9 cellular contexts compared by ENCODE assay signal in genomic region chr16:84500531-84500930, GRCh38.
"Had no signal": no experiment of that assay in that cellular context is flagged by ENCODE, and none has a peak within 500 bp of the region (broad histone marks: within the 10 kb centered on the region; RNA-seq: fewer than 3 reads in every experiment).

No MANE protein-coding gene starts in this region.

- H3K27me3 ChIP-seq: tibial nerve had no signal

- DNase-seq: activated CD4-positive, alpha-beta T cell treated with anti-CD3 and anti-CD28 coated beads, Interleukin-2, amount 50 U/mL, for 1 hour; activated CD8-positive, alpha-beta memory T cell treated with anti-CD3 and anti-CD28 coated beads for 24 hours; activated naive CD4-positive, alpha-beta T cell; anterior cingulate cortex; cerebellar nuclear complex; stimulated activated CD4-positive, alpha-beta T cell treated with anti-CD3 and anti-CD28 coated beads, Interleukin-4, amount 100 ng/mL, for 1 hour; stimulated activated naive B cell treated with anti-CD40 and anti-IgM and Interleukin-4, amounts not matched to agents 10 μg/mL and 1 μg/mL and 100 μg/mL, for 72 hours had no signal

- ATAC-seq: stimulated activated naive B cell treated with anti-CD40 and anti-IgM and Interleukin-4, amounts not matched to agents 10 μg/mL and 1 μg/mL and 100 μg/mL, for 72 hours had no signal

- H3K9me3 ChIP-seq: tibial nerve had no signal

- H3K27ac Mint-ChIP-seq: dendritic cell treated with granulocyte-macrophage colony-stimulating factor and Interleukin-4, amounts not matched to agents 40 ng/mL and 50 ng/mL, for 4 days; stimulated activated naive B cell treated with anti-CD40 and anti-IgM and Interleukin-4, amounts not matched to agents 10 μg/mL and 1 μg/mL and 100 μg/mL, for 72 hours had no signal

- H3K27me3 Mint-ChIP-seq: dendritic cell treated with granulocyte-macrophage colony-stimulating factor and Interleukin-4, amounts not matched to agents 40 ng/mL and 50 ng/mL, for 4 days; stimulated activated naive B cell treated with anti-CD40 and anti-IgM and Interleukin-4, amounts not matched to agents 10 μg/mL and 1 μg/mL and 100 μg/mL, for 72 hours had no signal

- H3K9me3 Mint-ChIP-seq: dendritic cell treated with granulocyte-macrophage colony-stimulating factor and Interleukin-4, amounts not matched to agents 40 ng/mL and 50 ng/mL, for 4 days; stimulated activated naive B cell treated with anti-CD40 and anti-IgM and Interleukin-4, amounts not matched to agents 10 μg/mL and 1 μg/mL and 100 μg/mL, for 72 hours had no signal

- H3K4me3 ChIP-seq: tibial nerve had no signal

- H3K4me3 Mint-ChIP-seq: dendritic cell treated with granulocyte-macrophage colony-stimulating factor and Interleukin-4, amounts not matched to agents 40 ng/mL and 50 ng/mL, for 4 days; stimulated activated naive B cell treated with anti-CD40 and anti-IgM and Interleukin-4, amounts not matched to agents 10 μg/mL and 1 μg/mL and 100 μg/mL, for 72 hours had no signal

- H3K27ac ChIP-seq: tibial nerve had no signal
